Comparison of ENCODE assay signal across 27 cellular contexts in the genomic region with DNA sequence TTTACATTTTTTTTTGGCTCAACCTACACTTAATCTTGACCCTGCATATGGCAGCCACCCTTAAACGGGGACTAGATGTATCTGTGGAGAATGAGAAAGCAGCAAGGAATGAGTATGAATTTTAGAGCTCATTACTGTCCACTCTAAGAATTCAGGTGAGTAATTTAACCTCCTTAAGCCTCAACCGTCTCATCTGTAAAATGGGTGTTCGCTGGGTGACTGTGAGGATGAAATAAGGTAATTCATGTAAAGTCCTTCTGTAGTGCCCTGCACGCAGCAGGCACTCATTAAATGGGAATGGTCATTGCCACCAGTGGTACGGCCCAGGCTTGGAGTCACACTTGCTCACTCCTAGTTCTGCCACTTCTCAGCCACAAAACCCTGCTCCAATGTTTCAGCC.
"Had no signal": no experiment of that assay in that cellular context is flagged by ENCODE, and none has a peak within 500 bp of the region (broad histone marks: within the 10 kb centered on the region; RNA-seq: fewer than 3 reads in every experiment).

No MANE protein-coding gene starts in this region.

- H3K4me3 ChIP-seq: stomach, suprapubic skin, testis, thoracic aorta, thyroid gland, tibial artery, tibial nerve, transverse colon, upper lobe of left lung, upper lobe of right lung, uterus, vagina had no signal

- H3K27me3 ChIP-seq: testis, thyroid gland, tibial artery, tibial nerve, transverse colon, upper lobe of left lung, upper lobe of right lung, uterus, vagina had no signal

- H3K27ac ChIP-seq: stomach, suprapubic skin, testis, thoracic aorta, thyroid gland, tibial artery, tibial nerve, transverse colon, upper lobe of left lung, upper lobe of right lung, uterus, vagina had no signal

- DNase-seq: stimulated activated CD4-positive, alpha-beta T cell treated with anti-CD3 and anti-CD28 coated beads, Interleukin-2, amount 100 ng/mL, for 48 hours; stimulated activated CD4-positive, alpha-beta T cell treated with anti-CD3 and anti-CD28 coated beads, Interleukin-4, amount 100 ng/mL, for 1 hour; stimulated activated CD4-positive, alpha-beta T cell treated with anti-CD3 and anti-CD28 coated beads, Interleukin-4, amount 100 ng/mL, for 24 hours; stimulated activated CD4-positive, alpha-beta T cell treated with anti-CD3 and anti-CD28 coated beads, Interleukin-4, amount 100 ng/mL, for 4 hours; stimulated activated CD8-positive, alpha-beta memory T cell treated with anti-CD3 and anti-CD28 coated beads, Interleukin-4, amount 100 ng/mL, for 48 hours; stimulated activated naive B cell treated with anti-CD40 and anti-IgM and Interleukin-4, amounts not matched to agents 10 μg/mL and 1 μg/mL and 100 μg/mL, for 72 hours; stimulated activated naive CD4-positive, alpha-beta T cell; stimulated activated naive CD4-positive, alpha-beta T cell treated with Interleukin-2 at 50 U/mL for 16 hours; stimulated activated naive CD8-positive, alpha-beta T cell treated with anti-CD3 and anti-CD28 coated beads, Interleukin-15, amount 100 ng/mL, for 72 hours; stimulated activated naive CD8-positive, alpha-beta T cell treated with anti-CD3 and anti-CD28 coated beads, Interleukin-15, Interleukin-2, amounts not matched to agents 100 U/mL and 50 U/mL, for 24 hours; stomach; substantia nigra; testis; thyroid gland; tibial artery; transverse colon; trophoblast cell; upper lobe of left lung; upper lobe of right lung; uterus had no signal

- H3K9me3 ChIP-seq: testis, thyroid gland, tibial artery, transverse colon, upper lobe of right lung, uterus, vagina had no signal

- H3K36me3 ChIP-seq: stomach, suprapubic skin, thoracic aorta, thyroid gland, tibial artery, tibial nerve, transverse colon, upper lobe of left lung, upper lobe of right lung, uterus, vagina had no signal

- FAIRE-seq: urothelium cell line had no signal

- H3K4me1 ChIP-seq: stomach, suprapubic skin, testis, thyroid gland, tibial artery, tibial nerve, transverse colon, upper lobe of left lung, upper lobe of right lung, uterus, vagina had no signal

- ATAC-seq: stimulated activated effector memory CD8-positive, alpha-beta T cell treated with anti-CD3 and anti-CD28 coated beads, Interleukin-12 subunit alpha, Interleukin-12 subunit beta, amount 100 ng/mL, for 72 hours; stimulated activated memory B cell treated with anti-CD40 and anti-IgM and Interleukin-4, amounts not matched to agents 10 μg/mL and 1 μg/mL and 100 μg/mL, for 72 hours; stimulated activated naive B cell treated with anti-CD40 and anti-IgM and Interleukin-4, amounts not matched to agents 10 μg/mL and 1 μg/mL and 100 μg/mL, for 72 hours; stimulated activated naive CD8-positive, alpha-beta T cell treated with anti-CD3 and anti-CD28 coated beads, Interleukin-15, amount 100 ng/mL, for 72 hours; stimulated activated naive CD8-positive, alpha-beta T cell treated with anti-CD3 and anti-CD28 coated beads, Interleukin-15, Interleukin-2, amounts not matched to agents 100 U/mL and 50 U/mL, for 24 hours; upper lobe of right lung had no signal
